In genomic region chr11:72301486-72301885, GRCh38 we compare ENCODE assay signal across 17 cellular contexts.
"Had no signal": no experiment of that assay in that cellular context is flagged by ENCODE, and none has a peak within 500 bp of the region (broad histone marks: within the 10 kb centered on the region; RNA-seq: fewer than 3 reads in every experiment).

No MANE protein-coding gene starts in this region.

- DNase-seq: colonic mucosa; cortex of kidney; effector CD8-positive, alpha-beta T cell; effector memory CD8-positive, alpha-beta T cell; foreskin keratinocyte; heart left ventricle; hypothalamus; immature natural killer cell; left cardiac atrium; left lung; left ventricle myocardium superior; lower lobe of right lung; mesenchymal stem cell; midbrain; naive thymus-derived CD4-positive, alpha-beta T cell had no signal

- H3K4me3 Mint-ChIP-seq: dendritic cell treated with granulocyte-macrophage colony-stimulating factor and Interleukin-4, amounts not matched to agents 40 ng/mL and 50 ng/mL, for 4 days; effector memory CD8-positive, alpha-beta T cell; immature natural killer cell; naive thymus-derived CD4-positive, alpha-beta T cell had no signal

- H3K9me3 Mint-ChIP-seq: dendritic cell treated with granulocyte-macrophage colony-stimulating factor and Interleukin-4, amounts not matched to agents 40 ng/mL and 50 ng/mL, for 4 days; effector memory CD8-positive, alpha-beta T cell; immature natural killer cell; naive thymus-derived CD4-positive, alpha-beta T cell had no signal

- H3K4me1 Mint-ChIP-seq: immature natural killer cell had no signal

- ATAC-seq: effector memory CD8-positive, alpha-beta T cell; foreskin keratinocyte; gastroesophageal sphincter; heart left ventricle; left cardiac atrium; left lung; left ventricle myocardium superior; lower lobe of right lung; naive thymus-derived CD4-positive, alpha-beta T cell had no signal

- H3K27ac Mint-ChIP-seq: dendritic cell treated with granulocyte-macrophage colony-stimulating factor and Interleukin-4, amounts not matched to agents 40 ng/mL and 50 ng/mL, for 4 days; effector memory CD8-positive, alpha-beta T cell; immature natural killer cell had no signal
